Comparison of ENCODE assay signal across 15 cellular contexts in genomic region chr21:46509760-46510159, GRCh38. TPM values are rescaled to one million over a fixed set of nuclear protein-coding genes. Genes with fewer than 3 reads are reported as not detected.
DNase-seq lines count a peak whose midpoint lies in the region; ATAC-seq and TF ChIP-seq lines count a peak whose summit lies in the region.
"Had no signal": no experiment of that assay in that cellular context is flagged by ENCODE, and none has a peak within 500 bp of the region (broad histone marks: within the 10 kb centered on the region; RNA-seq: fewer than 3 reads in every experiment).

No MANE protein-coding gene starts in this region.

- H3K9ac ChIP-seq in mammary epithelial cell (ENCODE audit: insufficient read depth, low read length): no peak overlapping the region
- H3K9ac ChIP-seq in Karpas-422 (ENCODE audit: low read length): no peak overlapping the region
- H3K9ac ChIP-seq: KMS-11 had no signal

- 85% methylated on average over 7 of the region's 8 CpGs for WGBS in mammary epithelial cell (ENCODE audit: low coverage, missing lambda C conversion rate)

- peak overlapping the region; percentile 42 to 77 (median 69) for H3K27ac Mint-ChIP-seq in CD4-positive, CD25-positive, alpha-beta regulatory T cell
- H3K27ac Mint-ChIP-seq: activated CD4-positive, alpha-beta T cell treated with anti-CD3 and anti-CD28 coated beads for 36 hours had no signal

- no peaks in the 10 kb centered on the region for H3K9me2 ChIP-seq in Karpas-422 (replicated peaks; ENCODE audit: insufficient read depth, low read length)

- dilution Hi-C loops in mammary epithelial cell (cut with HindIII; ENCODE audit: low sequenced_read_pairs): no loop called here

- CTCF ChIA-PET in mammary epithelial cell (lab: Charles Lee; ENCODE audit: low non-redundant PET): no interaction called here

- H3K27ac ChIP-seq in CD4-positive, CD25-positive, alpha-beta regulatory T cell (ENCODE audit: insufficient read depth, low read length, poor library complexity, severe bottlenecking): no peak overlapping the region
- no peak overlapping the region for H3K27ac ChIP-seq in mammary epithelial cell (ENCODE audit: insufficient read depth, low read depth, low read length)
- H3K27ac ChIP-seq in lower lobe of right lung: no peak overlapping the region
- no peak overlapping the region for H3K27ac ChIP-seq in Karpas-422 (ENCODE audit: low read length)
- H3K27ac ChIP-seq: KMS-11 had no signal

- H3K4me1 Mint-ChIP-seq in CD4-positive, CD25-positive, alpha-beta regulatory T cell: peaks cover 14 to 24% (median 17%) of the 10 kb centered on the region in 4 donors

- H3K36me3 ChIP-seq in CD4-positive, CD25-positive, alpha-beta regulatory T cell (ENCODE audit: control insufficient read depth, insufficient read depth, low read length): peaks cover 49% of the 10 kb centered on the region
- H3K36me3 ChIP-seq in mammary epithelial cell (ENCODE audit: insufficient read depth, low read length) (peaks cover 24% of the 10 kb centered on the region), lower lobe of right lung (peaks cover 71% of the 10 kb centered on the region), Karpas-422 (ENCODE audit: insufficient read depth, low read length) (peaks cover 43% of the 10 kb centered on the region)

- H3K4me2 ChIP-seq in mammary epithelial cell (ENCODE audit: insufficient read depth, low read depth, low read length): no peak overlapping the region
- H3K4me2 ChIP-seq in Karpas-422 (ENCODE audit: low read depth, low read length, poor library complexity, severe bottlenecking): no peak overlapping the region
- H3K4me2 ChIP-seq: KMS-11 had no signal

- no peaks in the 10 kb centered on the region for H3K27me3 ChIP-seq in CD4-positive, CD25-positive, alpha-beta regulatory T cell (ENCODE audit: control insufficient read depth, insufficient read depth, low read length)
- H3K27me3 ChIP-seq in mammary epithelial cell (ENCODE audit: insufficient read depth, low read length): no peaks in the 10 kb centered on the region
- no peaks in the 10 kb centered on the region for H3K27me3 ChIP-seq in lower lobe of right lung (ENCODE audit: low read depth)
- H3K27me3 ChIP-seq in Karpas-422 (ENCODE audit: low read length): no peaks in the 10 kb centered on the region

- no peak for ATAC-seq in CD4-positive, CD25-positive, alpha-beta regulatory T cell (ENCODE audit: low read depth in 2 of 2)
- ATAC-seq in lower lobe of right lung: peak; percentile 75 to 96
- ATAC-seq in Right ventricle myocardium superior (ENCODE audit: poor library complexity): no peak
- ATAC-seq in HG02610 (IDR thresholded peaks at IDR 0.05; ENCODE audit: unreplicated experiment): no peak
- ATAC-seq: activated CD4-positive, alpha-beta T cell treated with anti-CD3 and anti-CD28 coated beads for 36 hours had no signal

- no peak overlapping the region for H3K4me3 ChIP-seq in CD4-positive, CD25-positive, alpha-beta regulatory T cell (ENCODE audit: low read depth, low read length)
- no peak overlapping the region for H3K4me3 ChIP-seq in mammary epithelial cell (replicated peaks in 1 of 3; ENCODE audit: insufficient read depth in 1 of 3, low read depth in 2 of 3, low read length in 3 of 3)
- H3K4me3 ChIP-seq in lower lobe of right lung: no peak overlapping the region
- no peak overlapping the region for H3K4me3 ChIP-seq in Karpas-422 (ENCODE audit: low read length)

- peaks cover 3% of the 10 kb centered on the region for H3K79me2 ChIP-seq in mammary epithelial cell (ENCODE audit: insufficient read depth, low read length)
- H3K79me2 ChIP-seq in Karpas-422 (ENCODE audit: low read length): peaks cover 33% of the 10 kb centered on the region

- H2AFZ ChIP-seq in mammary epithelial cell (ENCODE audit: low read depth, low read length) (no peak overlapping the region), Karpas-422 (ENCODE audit: low read length) (no peak overlapping the region)

- BruUV-seq in mammary epithelial cell (replicated peaks; lab: Mats Ljungman, UMichigan): no TSS peak

- H4K20me1 ChIP-seq in mammary epithelial cell (ENCODE audit: insufficient read depth, low read length) (no peaks in the 10 kb centered on the region), Karpas-422 (ENCODE audit: insufficient read depth, low read depth, low read length) (no peaks in the 10 kb centered on the region)

- H3K9me3 ChIP-seq in CD4-positive, CD25-positive, alpha-beta regulatory T cell (ENCODE audit: control insufficient read depth in 2 of 2, low read length in 2 of 2): no peaks in the 10 kb centered on the region
- H3K9me3 ChIP-seq in mammary epithelial cell (replicated peaks; ENCODE audit: insufficient read depth, low read length) (no peaks in the 10 kb centered on the region), lower lobe of right lung (no peaks in the 10 kb centered on the region), Karpas-422 (ENCODE audit: low read length) (no peaks in the 10 kb centered on the region)

- H3K9me3 Mint-ChIP-seq in CD4-positive, CD25-positive, alpha-beta regulatory T cell: no peaks in the 10 kb centered on the region

- intact Hi-C loops in mammary epithelial cell (cut with micrococcal nuclease) (no loop called here), lower lobe of right lung (cut with DNase I) (no loop called here), Right ventricle myocardium superior (cut with DNase I) (no loop called here)

- in situ Hi-C loops in mammary epithelial cell (cut with MboI; ENCODE audit: low sequenced_read_pairs in 2 of 2): no loop called here

- no peaks in the 10 kb centered on the region for H3K4me1 ChIP-seq in CD4-positive, CD25-positive, alpha-beta regulatory T cell (ENCODE audit: control insufficient read depth, insufficient read depth, low read length, poor library complexity, severe bottlenecking)
- H3K4me1 ChIP-seq in mammary epithelial cell (ENCODE audit: insufficient read depth, low read length) (no peaks in the 10 kb centered on the region), lower lobe of right lung (peaks cover 1% of the 10 kb centered on the region), Karpas-422 (ENCODE audit: low read length) (peaks cover 34% of the 10 kb centered on the region)

- TF ChIP-seq CTCF in mammary epithelial cell (conservative IDR thresholded peaks at IDR 0.05 in 1 of 2, IDR thresholded peaks at IDR 0.05 in 1 of 2; ENCODE audit: extremely low read depth in 1 of 2, insufficient read depth in 1 of 2, low read depth in 1 of 2, low read length in 2 of 2) (no peak), lower lobe of right lung (IDR thresholded peaks at IDR 0.05) (no peak)

- H3K36me3 Mint-ChIP-seq in CD4-positive, CD25-positive, alpha-beta regulatory T cell: peaks cover 44% of the 10 kb centered on the region

- H3K27me3 Mint-ChIP-seq in CD4-positive, CD25-positive, alpha-beta regulatory T cell: no peaks in the 10 kb centered on the region
- H3K27me3 Mint-ChIP-seq: activated CD4-positive, alpha-beta T cell treated with anti-CD3 and anti-CD28 coated beads for 36 hours had no signal

- peak overlapping the region in 1 of 4 donors; percentile 38 for H3K4me3 Mint-ChIP-seq in CD4-positive, CD25-positive, alpha-beta regulatory T cell
- H3K4me3 Mint-ChIP-seq: activated CD4-positive, alpha-beta T cell treated with anti-CD3 and anti-CD28 coated beads for 36 hours had no signal

- DNase-seq in CD4-positive, CD25-positive, alpha-beta regulatory T cell: no peak
- DNase-seq in NCI-H2081 treated with DMSO at 0.1 percent for 48 hours (lab: John Stamatoyannopoulos, UW) (peak; percentile 42), mammary epithelial cell (peak; percentile 26), lower lobe of right lung (no peak), activated T-cell treated with anti-CD3 and anti-CD28 coated beads for 4 hours (no peak), Right ventricle myocardium superior (no peak), Karpas-422 (no peak)
- DNase-seq: activated CD4-positive, alpha-beta T cell treated with anti-CD3 and anti-CD28 coated beads for 36 hours; activated effector memory CD4-positive, alpha-beta T cell treated with anti-CD3 and anti-CD28 coated beads, Interleukin-2, amount 50 U/mL, for 16 hours; cerebellar nuclear complex; NCI-H2171; retina; RPMI8226 had no signal

RNA-seq across cellular contexts. Expression of gene DIP2A, which starts 51.1 kb away (rescaled TPM):
- total RNA-seq in CD4-positive, CD25-positive, alpha-beta regulatory T cell: 125 TPM
- 10 to 100 TPM; 12.6 to 24.8 (median 16.6) TPM for polyA plus RNA-seq in CD4-positive, CD25-positive, alpha-beta regulatory T cell
- total RNA-seq in mammary epithelial cell (10 to 100 TPM; 49.5 to 51.3 TPM), lower lobe of right lung (41.0 TPM), Right ventricle myocardium superior (21.6 TPM)
- polyA plus RNA-seq in mammary epithelial cell: 29.3 TPM
- 34.9 TPM for polyA minus RNA-seq in mammary epithelial cell
- 29.4 and 32.4 TPM in 2 replicates for total RNA-seq in Karpas-422 (2014; rRNA removed; shearing (Covaris generic); ENCODE audit: low replicate concordance)

Comparison
In these comparisons a context has a peak if more than half of its experiments do, and no peak if none do; other contexts are left out.
1. ATAC-seq: peak in lower lobe of right lung (2 of 2); none in CD4-positive, CD25-positive, alpha-beta regulatory T cell (0 of 2), Right ventricle myocardium superior (single experiment) and HG02610 (single experiment).
2. DNase-seq: peak in NCI-H2081 treated with DMSO at 0.1 percent for 48 hours (single experiment) and mammary epithelial cell (single experiment); none in CD4-positive, CD25-positive, alpha-beta regulatory T cell (0 of 3), lower lobe of right lung (single experiment), activated T-cell treated with anti-CD3 and anti-CD28 coated beads for 4 hours (single experiment), Right ventricle myocardium superior (single experiment) and Karpas-422 (single experiment).